Comparison of ENCODE assay signal across 1 cellular context in genomic region chr3:9422712-9423424, GRCh38.
TF ChIP-seq lines count a peak whose summit lies in the region.

No MANE protein-coding gene starts in this region.

TF ChIP-seq in HepG2, 621 proteins besides CTCF, POLR2A, EP300 and RAD21 (continued from another document and continues in another):
- TF ChIP-seq THAP8 (CRISPR knock-in tag; IDR thresholded peaks at IDR 0.05; ENCODE audit: borderline replicate concordance): no peak
- TF ChIP-seq ZC3H4 (CRISPR knock-in tag; IDR thresholded peaks at IDR 0.05; ENCODE audit: borderline replicate concordance): no peak
- TF ChIP-seq PREB (CRISPR knock-in tag; IDR thresholded peaks at IDR 0.05): no peak
- TF ChIP-seq KLF16 (CRISPR knock-in tag; IDR thresholded peaks at IDR 0.05): peak in 1 of 2 experiments; percentile 87; a peak in 1 of 4 replicates
- no peak for TF ChIP-seq STAT5B (CRISPR knock-in tag; IDR thresholded peaks at IDR 0.05)
- no peak for TF ChIP-seq ZNF672 (CRISPR knock-in tag; IDR thresholded peaks at IDR 0.05)
- TF ChIP-seq KAT8 (CRISPR knock-in tag; IDR thresholded peaks at IDR 0.05): peak; percentile 82
- peak; percentile 50; the same call in 1 of the 2 replicates for TF ChIP-seq HMGXB3 (CRISPR knock-in tag; IDR thresholded peaks at IDR 0.05; ENCODE audit: borderline replicate concordance)
- TF ChIP-seq ZNF576 (CRISPR knock-in tag; IDR thresholded peaks at IDR 0.05): no peak
- TF ChIP-seq TFDP1 (CRISPR knock-in tag; IDR thresholded peaks at IDR 0.05; ENCODE audit: borderline replicate concordance): peak; percentile 36; the same call in 1 of the 2 replicates
- TF ChIP-seq ZFP36L1 (CRISPR knock-in tag; IDR thresholded peaks at IDR 0.05): no peak
- TF ChIP-seq ZNF552 (CRISPR knock-in tag; IDR thresholded peaks at IDR 0.05; ENCODE audit: borderline replicate concordance): no peak
- TF ChIP-seq MZF1 (CRISPR knock-in tag; IDR thresholded peaks at IDR 0.05; ENCODE audit: borderline replicate concordance): no peak
- peak; percentile 38 for TF ChIP-seq CBX1 (IDR thresholded peaks at IDR 0.05; ENCODE audit: low read depth)
- peak; percentile 76 for TF ChIP-seq RARA (CRISPR knock-in tag; IDR thresholded peaks at IDR 0.05)
- peak; percentile 95; the same call in 1 of the 2 replicates for TF ChIP-seq ZNF614 (CRISPR knock-in tag; IDR thresholded peaks at IDR 0.05; ENCODE audit: borderline replicate concordance)
- TF ChIP-seq HDAC6 (IDR thresholded peaks at IDR 0.05; ENCODE audit: low read depth, low read length): no peak
- TF ChIP-seq SP5 (CRISPR knock-in tag; IDR thresholded peaks at IDR 0.05; ENCODE audit: borderline replicate concordance, low read depth): peak; percentile 48; the same call in 1 of the 2 replicates
- TF ChIP-seq PHB2 (IDR thresholded peaks at IDR 0.05; ENCODE audit: partially characterized antibody): no peak
- no peak for TF ChIP-seq FOXC1 (CRISPR knock-in tag; IDR thresholded peaks at IDR 0.05; ENCODE audit: borderline replicate concordance)
- no peak for TF ChIP-seq ZBTB33 (CRISPR knock-in tag; IDR thresholded peaks at IDR 0.05)
- TF ChIP-seq HNRNPUL1 (IDR thresholded peaks at IDR 0.05; ENCODE audit: low read depth, low read length): no peak
- TF ChIP-seq HMGXB4 (CRISPR knock-in tag; IDR thresholded peaks at IDR 0.05; ENCODE audit: borderline replicate concordance in 1 of 2, low read depth in 1 of 2): peak; percentile 36 to 54; a peak in 2 of 4 replicates
- TF ChIP-seq REPIN1 (CRISPR knock-in tag; IDR thresholded peaks at IDR 0.05; ENCODE audit: borderline replicate concordance, low read depth): no peak; the same call in 1 of the 2 replicates
- no peak for TF ChIP-seq ZNF713 (CRISPR knock-in tag; IDR thresholded peaks at IDR 0.05)
- no peak for TF ChIP-seq ZSCAN12 (CRISPR knock-in tag; IDR thresholded peaks at IDR 0.05)
- no peak for TF ChIP-seq ZNF777 (CRISPR knock-in tag; IDR thresholded peaks at IDR 0.05)
- no peak for TF ChIP-seq ZBTB7B (CRISPR knock-in tag; IDR thresholded peaks at IDR 0.05)
- no peak for TF ChIP-seq ZNF326 (CRISPR knock-in tag; IDR thresholded peaks at IDR 0.05; ENCODE audit: borderline replicate concordance)
- TF ChIP-seq GATAD2A (CRISPR knock-in tag; IDR thresholded peaks at IDR 0.05): peak; percentile 91
- peak; percentile 66; the same call in 1 of the 2 replicates for TF ChIP-seq KDM6A (CRISPR knock-in tag; IDR thresholded peaks at IDR 0.05; ENCODE audit: low read depth)
- TF ChIP-seq KDM3A (CRISPR knock-in tag; IDR thresholded peaks at IDR 0.05; ENCODE audit: low read depth): peak; percentile 79; the same call in 1 of the 2 replicates
- TF ChIP-seq SMAD9 (CRISPR knock-in tag; IDR thresholded peaks at IDR 0.05): no peak
- no peak for TF ChIP-seq GABPA (IDR thresholded peaks at IDR 0.05; ENCODE audit: low read depth, low read length)
- TF ChIP-seq GABPA (CRISPR knock-in tag; IDR thresholded peaks at IDR 0.05; ENCODE audit: low read depth): peak; percentile 86
- peak; percentile 83; the same call in 1 of the 2 replicates for TF ChIP-seq FOXK1 (CRISPR knock-in tag; IDR thresholded peaks at IDR 0.05; ENCODE audit: borderline replicate concordance, low read depth)
- TF ChIP-seq SOX6 (IDR thresholded peaks at IDR 0.05): no peak
- TF ChIP-seq SOX6 (CRISPR knock-in tag; IDR thresholded peaks at IDR 0.05): peak; percentile 99
- no peak for TF ChIP-seq NFE2L1 (CRISPR knock-in tag; IDR thresholded peaks at IDR 0.05; ENCODE audit: borderline replicate concordance)
- TF ChIP-seq SRSF4 (IDR thresholded peaks at IDR 0.05; ENCODE audit: low read depth, low read length, poor library complexity, severe bottlenecking): no peak
- peak; percentile 51; the same call in 1 of the 2 replicates for TF ChIP-seq NR2F6 (IDR thresholded peaks at IDR 0.05)
- peak; percentile 74 for TF ChIP-seq NR2F6 (CRISPR knock-in tag; IDR thresholded peaks at IDR 0.05)
- TF ChIP-seq TGIF2 (CRISPR knock-in tag; IDR thresholded peaks at IDR 0.05): peak; percentile 85
- no peak for TF ChIP-seq DBP (CRISPR knock-in tag; IDR thresholded peaks at IDR 0.05; ENCODE audit: not compliant biosample characterization)
- no peak for TF ChIP-seq TERF1 (CRISPR knock-in tag; IDR thresholded peaks at IDR 0.05)
- no peak for TF ChIP-seq UBTF (CRISPR knock-in tag; IDR thresholded peaks at IDR 0.05)
- no peak for TF ChIP-seq ZKSCAN1 (IDR thresholded peaks at IDR 0.05; ENCODE audit: low read length)
- TF ChIP-seq ZNF850 (CRISPR knock-in tag; conservative IDR thresholded peaks at IDR 0.05): no peak
- TF ChIP-seq ZNF10 (CRISPR knock-in tag; IDR thresholded peaks at IDR 0.05; ENCODE audit: borderline replicate concordance, low read depth): no peak
- TF ChIP-seq ZBTB39 (CRISPR knock-in tag; IDR thresholded peaks at IDR 0.05): no peak
